In the genomic region with DNA sequence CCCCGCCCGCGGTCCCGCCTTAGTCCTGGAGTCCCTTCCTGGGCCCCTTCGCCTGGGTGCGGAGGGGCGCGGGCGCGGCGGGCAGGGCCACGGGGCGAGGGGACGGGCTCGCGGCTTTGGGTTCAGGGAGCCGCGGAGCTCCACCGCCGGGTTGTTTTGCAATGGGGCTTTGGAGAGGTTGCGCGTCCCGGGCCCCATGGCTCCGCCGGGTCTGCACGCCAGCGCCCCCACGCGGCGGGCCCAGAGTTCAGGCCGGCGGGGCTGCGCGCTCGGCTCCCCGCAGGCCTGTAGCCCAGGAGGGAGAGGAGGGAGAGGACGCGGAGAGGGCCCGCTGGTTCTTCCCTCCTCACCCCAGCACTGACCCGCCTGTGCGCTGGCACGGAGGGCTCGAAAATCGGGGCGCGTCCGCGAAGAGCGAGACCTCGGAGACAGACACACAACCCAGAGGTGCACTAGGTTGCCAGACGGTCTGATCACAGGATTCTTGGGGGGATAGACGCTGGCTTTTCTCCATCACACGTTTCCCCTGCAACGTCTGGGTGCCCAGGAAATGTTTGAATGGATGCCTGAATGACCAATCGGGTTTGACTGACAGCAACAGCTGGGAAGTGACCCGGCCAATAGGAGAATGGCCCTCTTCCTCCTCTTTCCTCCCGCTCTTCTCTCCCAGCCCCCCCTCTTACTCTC, we compare ENCODE assay signal across 1 cellular context.
TF ChIP-seq lines count a peak whose summit lies in the region.

No MANE protein-coding gene starts in this region.

TF ChIP-seq in H1, 55 proteins besides CTCF, POLR2A, EP300 and RAD21 (continued from another document):
- peak; percentile 85 for TF ChIP-seq KDM4A (IDR thresholded peaks at IDR 0.05; ENCODE audit: low read depth, low read length, severe bottlenecking)
- TF ChIP-seq HDAC2 (IDR thresholded peaks at IDR 0.05; ENCODE audit: borderline replicate concordance in 1 of 2, low read depth in 2 of 2, low read length in 2 of 2) = 0 out of 4 replicates have a peak, but pooled peaks of 1 of the 2 experiments have one; percentile 32
- 0 out of 4 replicates have a peak, but pooled peaks of 1 of the 2 experiments have one; percentile 24 for TF ChIP-seq SIN3A (conservative IDR thresholded peaks at IDR 0.05 in 1 of 2, IDR thresholded peaks at IDR 0.05 in 1 of 2; ENCODE audit: low read depth in 1 of 2, low read length in 2 of 2)
- TF ChIP-seq CHD2 (IDR thresholded peaks at IDR 0.05; ENCODE audit: low read length) = no peak; the same call in 1 of the 2 replicates
- no peak for TF ChIP-seq BCL11A (IDR thresholded peaks at IDR 0.05; ENCODE audit: low read depth in 2 of 2, low read length in 2 of 2)
- TF ChIP-seq EGR1 (IDR thresholded peaks at IDR 0.05; ENCODE audit: borderline replicate concordance, low read depth, low read length) = no peak
- no peak for TF ChIP-seq BACH1 (IDR thresholded peaks at IDR 0.05; ENCODE audit: low read length)
- no peak for TF ChIP-seq JUN (IDR thresholded peaks at IDR 0.05; ENCODE audit: low read depth, low read length)
- TF ChIP-seq, protein P1, sequence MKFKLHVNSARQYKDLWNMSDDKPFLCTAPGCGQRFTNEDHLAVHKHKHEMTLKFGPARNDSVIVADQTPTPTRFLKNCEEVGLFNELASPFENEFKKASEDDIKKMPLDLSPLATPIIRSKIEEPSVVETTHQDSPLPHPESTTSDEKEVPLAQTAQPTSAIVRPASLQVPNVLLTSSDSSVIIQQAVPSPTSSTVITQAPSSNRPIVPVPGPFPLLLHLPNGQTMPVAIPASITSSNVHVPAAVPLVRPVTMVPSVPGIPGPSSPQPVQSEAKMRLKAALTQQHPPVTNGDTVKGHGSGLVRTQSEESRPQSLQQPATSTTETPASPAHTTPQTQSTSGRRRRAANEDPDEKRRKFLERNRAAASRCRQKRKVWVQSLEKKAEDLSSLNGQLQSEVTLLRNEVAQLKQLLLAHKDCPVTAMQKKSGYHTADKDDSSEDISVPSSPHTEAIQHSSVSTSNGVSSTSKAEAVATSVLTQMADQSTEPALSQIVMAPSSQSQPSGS (IDR thresholded peaks at IDR 0.05; ENCODE audit: low read length) = no peak
- TF ChIP-seq TBP (IDR thresholded peaks at IDR 0.05; ENCODE audit: low read depth, low read length) = no peak
- no peak for TF ChIP-seq NANOG (IDR thresholded peaks at IDR 0.05; ENCODE audit: insufficient read depth, low read depth, low read length, poor library complexity, severe bottlenecking)
- TF ChIP-seq, protein P2, sequence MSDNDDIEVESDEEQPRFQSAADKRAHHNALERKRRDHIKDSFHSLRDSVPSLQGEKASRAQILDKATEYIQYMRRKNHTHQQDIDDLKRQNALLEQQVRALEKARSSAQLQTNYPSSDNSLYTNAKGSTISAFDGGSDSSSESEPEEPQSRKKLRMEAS (IDR thresholded peaks at IDR 0.05) = peak; percentile 52; the same call in 1 of the 2 replicates
- TF ChIP-seq ASH2L (IDR thresholded peaks at IDR 0.05; ENCODE audit: low read length) = no peak
- no peak for TF ChIP-seq HDAC6 (IDR thresholded peaks at IDR 0.05; ENCODE audit: low read depth, low read length)
- TF ChIP-seq, protein P3, sequence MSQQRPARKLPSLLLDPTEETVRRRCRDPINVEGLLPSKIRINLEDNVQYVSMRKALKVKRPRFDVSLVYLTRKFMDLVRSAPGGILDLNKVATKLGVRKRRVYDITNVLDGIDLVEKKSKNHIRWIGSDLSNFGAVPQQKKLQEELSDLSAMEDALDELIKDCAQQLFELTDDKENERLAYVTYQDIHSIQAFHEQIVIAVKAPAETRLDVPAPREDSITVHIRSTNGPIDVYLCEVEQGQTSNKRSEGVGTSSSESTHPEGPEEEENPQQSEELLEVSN (IDR thresholded peaks at IDR 0.05) = peak; percentile 72
